In the genomic region with DNA sequence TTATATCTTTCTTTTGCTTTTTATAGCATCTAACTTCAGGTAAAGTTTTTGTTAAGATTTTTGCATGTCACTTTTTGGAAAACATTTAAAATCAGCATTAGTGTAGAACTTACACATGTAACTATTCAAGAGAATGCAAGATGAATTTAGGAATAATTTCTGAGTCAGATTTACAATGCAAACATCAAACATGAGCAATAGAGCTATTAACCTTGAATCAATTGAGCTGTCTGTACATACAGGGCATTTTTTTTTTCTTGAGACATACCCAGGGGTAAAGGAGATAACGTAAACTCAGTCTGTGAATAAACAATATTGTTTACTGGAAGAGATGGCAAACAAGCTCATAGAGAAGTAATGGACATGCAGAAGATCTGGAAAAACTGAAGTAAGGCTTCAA, we compare ENCODE assay signal across 38 cellular contexts.
"Had no signal": no experiment of that assay in that cellular context is flagged by ENCODE, and none has a peak within 500 bp of the region (broad histone marks: within the 10 kb centered on the region; RNA-seq: fewer than 3 reads in every experiment).

No MANE protein-coding gene starts in this region.

- H3K9me3 Mint-ChIP-seq: activated naive CD4-positive, alpha-beta T cell treated with anti-CD3 and anti-CD28 coated beads for 36 hours; activated naive CD4-positive, alpha-beta T cell treated with anti-CD3 and anti-CD28 coated beads, Interleukin-2, amount 10 ng/mL, durations not matched to agents 7 days and 5 days; activated naive CD4-positive, alpha-beta T cell treated with anti-CD3 and anti-CD28 coated beads, Interleukin-2, amount 50 U/mL, for 24 hours; activated naive CD8-positive, alpha-beta T cell treated with anti-CD3 and anti-CD28 coated beads for 36 hours; activated naive CD8-positive, alpha-beta T cell treated with anti-CD3 and anti-CD28 coated beads, Interleukin-2, amount 10 ng/mL, durations not matched to agents 7 days and 5 days; activated naive CD8-positive, alpha-beta T cell treated with anti-CD3 and anti-CD28 coated beads, Interleukin-2, amount 50 U/mL, for 24 hours; activated T-cell treated with anti-CD3 and anti-CD28 coated beads, Interleukin-2, amount 50 U/mL, for 24 hours; activated T-cell treated with anti-CD3 and anti-CD28 coated beads, Interleukin-2, amount 50 U/mL, for 4 hours; activated T-cell treated with anti-CD3 and anti-CD28 coated beads, Interleukin-2, amount 50 U/mL, for 72 hours; activated T-helper 1 cell treated with anti-CD3 and anti-CD28 coated beads, Interleukin-12 subunit alpha, Interleukin-12 subunit beta, Interleukin-2, Interleukin-4 antibody, amounts not matched to agents 30 ng/mL and 10 ng/mL and 1 ng/mL, durations not matched to agents 14 hours and 24 hours and 36 hours; activated T-helper 17 cell treated with anti-CD3 and anti-CD28 coated beads, Interleukin-2, amount 50 U/mL, for 72 hours; activated T-helper 2 cell treated with anti-CD3 and anti-CD28 coated beads, Interferon-gamma antibody, Interleukin-2, Interleukin-4, amounts not matched to agents 10 μg/mL and 5 μg/mL and 100 μg/mL, durations not matched to agents 14 hours and 24 hours and 36 hours; brain; central memory CD8-positive, alpha-beta T cell had no signal

- H3K4me1 ChIP-seq: adrenal gland, ascending aorta, body of pancreas, breast epithelium had no signal

- DNase-seq: activated effector memory CD4-positive, alpha-beta T cell treated with anti-CD3 and anti-CD28 coated beads, Interleukin-2, amount 50 U/mL, for 16 hours; activated effector memory CD4-positive, alpha-beta T cell treated with Interleukin-2 at 50 U/mL for 16 hours; activated gamma-delta T cell; activated gamma-delta T cell treated with Interleukin-2 at 50 U/mL for 16 hours; activated naive CD4-positive, alpha-beta T cell; activated naive CD4-positive, alpha-beta T cell treated with anti-CD3 and anti-CD28 coated beads for 36 hours; activated naive CD4-positive, alpha-beta T cell treated with anti-CD3 and anti-CD28 coated beads, Interleukin-2, amount 10 ng/mL, durations not matched to agents 7 days and 5 days; activated naive CD4-positive, alpha-beta T cell treated with anti-CD3 and anti-CD28 coated beads, Interleukin-2, amount 50 U/mL, for 16 hours; activated naive CD4-positive, alpha-beta T cell treated with Interleukin-2 at 50 U/mL for 16 hours; activated naive CD8-positive, alpha-beta T cell treated with anti-CD3 and anti-CD28 coated beads for 36 hours; activated naive CD8-positive, alpha-beta T cell treated with anti-CD3 and anti-CD28 coated beads, Interleukin-2, amount 10 ng/mL, durations not matched to agents 7 days and 5 days; activated naive CD8-positive, alpha-beta T cell treated with anti-CD3 and anti-CD28 coated beads, Interleukin-2, amount 50 U/mL, for 24 hours; activated T-cell treated with anti-CD3 and anti-CD28 coated beads, Interleukin-2, amount 50 U/mL, for 1 hour; activated T-cell treated with anti-CD3 and anti-CD28 coated beads, Interleukin-2, amount 50 U/mL, for 24 hours; activated T-cell treated with anti-CD3 and anti-CD28 coated beads, Interleukin-2, amount 50 U/mL, for 4 hours; activated T-cell treated with anti-CD3 and anti-CD28 coated beads, Interleukin-2, amount 50 U/mL, for 48 hours; activated T-cell treated with anti-CD3 and anti-CD28 coated beads, Interleukin-2, amount 50 U/mL, for 72 hours; adrenal gland; amniotic stem cell; amygdala; anterior cingulate cortex; aorta; body of pancreas; brain microvascular endothelial cell; caudate nucleus; central memory CD4-positive, alpha-beta T cell had no signal

- FAIRE-seq: bronchial epithelial cell had no signal

- H3K4me1 Mint-ChIP-seq: activated naive CD4-positive, alpha-beta T cell treated with anti-CD3 and anti-CD28 coated beads, Interleukin-2, amount 10 ng/mL, durations not matched to agents 7 days and 5 days; activated naive CD4-positive, alpha-beta T cell treated with anti-CD3 and anti-CD28 coated beads, Interleukin-2, amount 50 U/mL, for 24 hours; activated naive CD8-positive, alpha-beta T cell treated with anti-CD3 and anti-CD28 coated beads for 36 hours; activated naive CD8-positive, alpha-beta T cell treated with anti-CD3 and anti-CD28 coated beads, Interleukin-2, amount 10 ng/mL, durations not matched to agents 7 days and 5 days; activated naive CD8-positive, alpha-beta T cell treated with anti-CD3 and anti-CD28 coated beads, Interleukin-2, amount 50 U/mL, for 24 hours; activated T-helper 17 cell treated with anti-CD3 and anti-CD28 coated beads, Interleukin-2, amount 50 U/mL, for 72 hours; brain; central memory CD8-positive, alpha-beta T cell had no signal

- H3K36me3 Mint-ChIP-seq: activated naive CD4-positive, alpha-beta T cell treated with anti-CD3 and anti-CD28 coated beads, Interleukin-2, amount 10 ng/mL, durations not matched to agents 7 days and 5 days; activated naive CD4-positive, alpha-beta T cell treated with anti-CD3 and anti-CD28 coated beads, Interleukin-2, amount 50 U/mL, for 24 hours; activated naive CD4-positive, alpha-beta T cell treated with anti-CD3 and anti-CD28 coated beads, Interleukin-2, amount 50 U/mL, for 72 hours; activated naive CD8-positive, alpha-beta T cell; activated naive CD8-positive, alpha-beta T cell treated with anti-CD3 and anti-CD28 coated beads for 36 hours; activated naive CD8-positive, alpha-beta T cell treated with anti-CD3 and anti-CD28 coated beads, Interleukin-2, amount 10 ng/mL, durations not matched to agents 7 days and 5 days; brain had no signal

- H3K4me3 ChIP-seq: adrenal gland, ascending aorta, body of pancreas, breast epithelium, cardiac muscle cell had no signal

- H3K27ac ChIP-seq: adrenal gland, ascending aorta, body of pancreas, brain microvascular endothelial cell, breast epithelium, cardiac muscle cell had no signal

- H3K27me3 ChIP-seq: adrenal gland, ascending aorta, body of pancreas, brain microvascular endothelial cell, cardiac muscle cell had no signal

- H3K36me3 ChIP-seq: adrenal gland, ascending aorta, brain microvascular endothelial cell, breast epithelium, cardiac muscle cell had no signal

- ATAC-seq: activated naive CD4-positive, alpha-beta T cell treated with anti-CD3 and anti-CD28 coated beads, Interleukin-2, amount 50 U/mL, for 72 hours; activated naive CD8-positive, alpha-beta T cell treated with anti-CD3 and anti-CD28 coated beads, Interleukin-2, amount 50 U/mL, for 24 hours; activated T-cell treated with anti-CD3 and anti-CD28 coated beads, Interleukin-2, amount 50 U/mL, for 4 hours; activated T-cell treated with anti-CD3 and anti-CD28 coated beads, Interleukin-2, amount 50 U/mL, for 72 hours; activated T-helper 17 cell treated with anti-CD3 and anti-CD28 coated beads, Interleukin-2, amount 50 U/mL, for 72 hours; body of pancreas had no signal

- H3K27ac Mint-ChIP-seq: activated naive CD4-positive, alpha-beta T cell treated with anti-CD3 and anti-CD28 coated beads for 36 hours; activated naive CD4-positive, alpha-beta T cell treated with anti-CD3 and anti-CD28 coated beads, Interleukin-2, amount 10 ng/mL, durations not matched to agents 7 days and 5 days; activated naive CD4-positive, alpha-beta T cell treated with anti-CD3 and anti-CD28 coated beads, Interleukin-2, amount 50 U/mL, for 24 hours; activated naive CD4-positive, alpha-beta T cell treated with anti-CD3 and anti-CD28 coated beads, Interleukin-2, amount 50 U/mL, for 72 hours; activated naive CD8-positive, alpha-beta T cell; activated naive CD8-positive, alpha-beta T cell treated with anti-CD3 and anti-CD28 coated beads for 36 hours; activated naive CD8-positive, alpha-beta T cell treated with anti-CD3 and anti-CD28 coated beads, Interleukin-2, amount 10 ng/mL, durations not matched to agents 7 days and 5 days; activated naive CD8-positive, alpha-beta T cell treated with anti-CD3 and anti-CD28 coated beads, Interleukin-2, amount 50 U/mL, for 24 hours; activated T-cell treated with anti-CD3 and anti-CD28 coated beads, Interleukin-2, amount 50 U/mL, for 24 hours; activated T-cell treated with anti-CD3 and anti-CD28 coated beads, Interleukin-2, amount 50 U/mL, for 72 hours; activated T-helper 1 cell treated with anti-CD3 and anti-CD28 coated beads, Interleukin-12 subunit alpha, Interleukin-12 subunit beta, Interleukin-2, Interleukin-4 antibody, amounts not matched to agents 30 ng/mL and 10 ng/mL and 1 ng/mL, durations not matched to agents 14 hours and 24 hours and 36 hours; activated T-helper 17 cell treated with anti-CD3 and anti-CD28 coated beads, Interleukin-2, amount 50 U/mL, for 72 hours; activated T-helper 2 cell treated with anti-CD3 and anti-CD28 coated beads, Interferon-gamma antibody, Interleukin-2, Interleukin-4, amounts not matched to agents 10 μg/mL and 5 μg/mL and 100 μg/mL, durations not matched to agents 14 hours and 24 hours and 36 hours; brain had no signal

- H3K4me3 Mint-ChIP-seq: activated naive CD4-positive, alpha-beta T cell treated with anti-CD3 and anti-CD28 coated beads for 36 hours; activated naive CD4-positive, alpha-beta T cell treated with anti-CD3 and anti-CD28 coated beads, Interleukin-2, amount 10 ng/mL, durations not matched to agents 7 days and 5 days; activated naive CD4-positive, alpha-beta T cell treated with anti-CD3 and anti-CD28 coated beads, Interleukin-2, amount 50 U/mL, for 24 hours; activated naive CD8-positive, alpha-beta T cell; activated naive CD8-positive, alpha-beta T cell treated with anti-CD3 and anti-CD28 coated beads for 36 hours; activated naive CD8-positive, alpha-beta T cell treated with anti-CD3 and anti-CD28 coated beads, Interleukin-2, amount 10 ng/mL, durations not matched to agents 7 days and 5 days; activated naive CD8-positive, alpha-beta T cell treated with anti-CD3 and anti-CD28 coated beads, Interleukin-2, amount 50 U/mL, for 24 hours; activated T-cell treated with anti-CD3 and anti-CD28 coated beads, Interleukin-2, amount 50 U/mL, for 24 hours; activated T-cell treated with anti-CD3 and anti-CD28 coated beads, Interleukin-2, amount 50 U/mL, for 4 hours; activated T-cell treated with anti-CD3 and anti-CD28 coated beads, Interleukin-2, amount 50 U/mL, for 72 hours; activated T-helper 1 cell treated with anti-CD3 and anti-CD28 coated beads, Interleukin-12 subunit alpha, Interleukin-12 subunit beta, Interleukin-2, Interleukin-4 antibody, amounts not matched to agents 30 ng/mL and 10 ng/mL and 1 ng/mL, durations not matched to agents 14 hours and 24 hours and 36 hours; activated T-helper 17 cell treated with anti-CD3 and anti-CD28 coated beads, Interleukin-2, amount 50 U/mL, for 72 hours; brain; central memory CD8-positive, alpha-beta T cell had no signal

- H3K9me3 ChIP-seq: ascending aorta, body of pancreas, breast epithelium had no signal

- H3K27me3 Mint-ChIP-seq: activated naive CD4-positive, alpha-beta T cell treated with anti-CD3 and anti-CD28 coated beads, Interleukin-2, amount 10 ng/mL, durations not matched to agents 7 days and 5 days; activated naive CD8-positive, alpha-beta T cell treated with anti-CD3 and anti-CD28 coated beads for 36 hours; activated naive CD8-positive, alpha-beta T cell treated with anti-CD3 and anti-CD28 coated beads, Interleukin-2, amount 10 ng/mL, durations not matched to agents 7 days and 5 days; activated naive CD8-positive, alpha-beta T cell treated with anti-CD3 and anti-CD28 coated beads, Interleukin-2, amount 50 U/mL, for 24 hours; activated T-helper 17 cell treated with anti-CD3 and anti-CD28 coated beads, Interleukin-2, amount 50 U/mL, for 72 hours; central memory CD8-positive, alpha-beta T cell had no signal
